8 cellular contexts compared by ENCODE assay signal in genomic region chr18:9771261-9771976, GRCh38.
A peak's percentile ranks its signal among the peaks of the same experiment; 100 is the strongest.
DNase-seq lines count a peak whose midpoint lies in the region; ATAC-seq, FAIRE-seq and TF ChIP-seq lines count a peak whose summit lies in the region.

No MANE protein-coding gene starts in this region.

- DNase-seq in COLO668 (lab: John Stamatoyannopoulos, UW; ENCODE audit: unreplicated experiment) = peak; percentile 72
- peak; percentile 1 for DNase-seq in NCI-H510A (lab: John Stamatoyannopoulos, UW)
- peak; percentile 57 for DNase-seq in activated CD4-positive, alpha-beta memory T cell treated with anti-CD3 and anti-CD28 coated beads, Interleukin-2, amount 10 ng/mL, durations not matched to agents 7 days and 5 days
- DNase-seq in endothelial cell of umbilical vein (ENCODE audit: low read depth, low spot score) = peak; percentile 81
- peak; percentile 63 to 88 for DNase-seq in mesothelial cell of epicardium (ENCODE audit: low spot score in 2 of 2, unreplicated experiment in 2 of 2)
- peak; percentile 4 to 20 for DNase-seq in stimulated activated CD8-positive, alpha-beta memory T cell treated with anti-CD3 and anti-CD28 coated beads, Interleukin-15, amount 100 ng/mL, for 4 hours (ENCODE audit: low read depth in 2 of 2)

- peak overlapping the region; percentile 14 for H3K27ac ChIP-seq in endothelial cell of umbilical vein (ENCODE audit: insufficient read depth, low read depth, low read length)

- H2AFZ ChIP-seq in endothelial cell of umbilical vein (ENCODE audit: low read depth, low read length) = peak overlapping the region; percentile 62

- no peak overlapping the region for H3K27ac Mint-ChIP-seq in activated CD4-positive, alpha-beta memory T cell treated with anti-CD3 and anti-CD28 coated beads, Interleukin-2, amount 10 ng/mL, durations not matched to agents 7 days and 5 days
- H3K27ac Mint-ChIP-seq in mesothelial cell of epicardium = no peak overlapping the region

- peaks cover 4% of the 10 kb centered on the region for H3K4me1 ChIP-seq in endothelial cell of umbilical vein (ENCODE audit: control insufficient read depth, extremely low read depth, insufficient read depth, low read length)

- peaks cover 12% of the 10 kb centered on the region for H3K79me2 ChIP-seq in endothelial cell of umbilical vein (ENCODE audit: control insufficient read depth, insufficient read depth, low read length)

- POLR2A ChIA-PET in activated CD4-positive, alpha-beta memory T cell treated with anti-CD3 and anti-CD28 coated beads, Interleukin-2, amount 10 ng/mL, durations not matched to agents 7 days and 5 days (lab: Charles Lee) = no interaction called here
- POLR2A ChIA-PET in endothelial cell of umbilical vein (lab: Charles Lee) = no interaction called here

- TF ChIP-seq POLR2A in endothelial cell of umbilical vein (IDR thresholded peaks at IDR 0.05; ENCODE audit: low read depth, low read length) = no peak

- dilution Hi-C loops in endothelial cell of umbilical vein (cut with MboI; ENCODE audit: extremely low pct_ligation_motif_present, low sequenced_read_pairs) = no loop called here

- H3K9me3 Mint-ChIP-seq in activated CD4-positive, alpha-beta memory T cell treated with anti-CD3 and anti-CD28 coated beads, Interleukin-2, amount 10 ng/mL, durations not matched to agents 7 days and 5 days = no peaks in the 10 kb centered on the region
- peaks cover 7% of the 10 kb centered on the region for H3K9me3 Mint-ChIP-seq in mesothelial cell of epicardium

- no peak overlapping the region for H3K4me3 Mint-ChIP-seq in activated CD4-positive, alpha-beta memory T cell treated with anti-CD3 and anti-CD28 coated beads, Interleukin-2, amount 10 ng/mL, durations not matched to agents 7 days and 5 days
- no peak overlapping the region for H3K4me3 Mint-ChIP-seq in mesothelial cell of epicardium

- H3K4me2 ChIP-seq in endothelial cell of umbilical vein (ENCODE audit: insufficient read depth, low read length) = no peak overlapping the region

- CTCF ChIA-PET in activated CD4-positive, alpha-beta memory T cell treated with anti-CD3 and anti-CD28 coated beads, Interleukin-2, amount 10 ng/mL, durations not matched to agents 7 days and 5 days (lab: Charles Lee) = interaction anchor here (0.8 kb wide), 1 partner anchor 11 kb away, joined by 3 read pairs; no protein-coding TSS in a partner anchor
- CTCF ChIA-PET in endothelial cell of umbilical vein (lab: Charles Lee) = interaction anchor here (0.6 to 1.6 kb wide), 6 partner anchors 16 to 199 kb away, joined by 3 to 7 read pairs (median 4); partner anchors contain the start of gene RAB31

- no peak overlapping the region for H3K9ac ChIP-seq in endothelial cell of umbilical vein (replicated peaks; ENCODE audit: extremely low read depth, insufficient read depth, low read length)

- intact Hi-C loops in endothelial cell of umbilical vein (cut with micrococcal nuclease) = loop anchor here (1.0 to 5.0 kb wide), 6 partner anchors 62 to 196 kb away; partner anchors contain the start of gene VAPA

- no peaks in the 10 kb centered on the region for H3K36me3 ChIP-seq in endothelial cell of umbilical vein (ENCODE audit: control insufficient read depth in 2 of 2, extremely low read depth in 1 of 2, insufficient read depth in 2 of 2, low read length in 2 of 2)

- peaks cover 2% of the 10 kb centered on the region for H3K4me1 Mint-ChIP-seq in activated CD4-positive, alpha-beta memory T cell treated with anti-CD3 and anti-CD28 coated beads, Interleukin-2, amount 10 ng/mL, durations not matched to agents 7 days and 5 days
- H3K4me1 Mint-ChIP-seq in mesothelial cell of epicardium = peaks cover 13% of the 10 kb centered on the region

- BruUV-seq in endothelial cell of umbilical vein (replicated peaks; lab: Mats Ljungman, UMichigan) = no TSS peak

- no peaks in the 10 kb centered on the region for H4K20me1 ChIP-seq in endothelial cell of umbilical vein (replicated peaks; ENCODE audit: control insufficient read depth, extremely low read depth, insufficient read depth, low read length)

- no peaks in the 10 kb centered on the region for H3K36me3 Mint-ChIP-seq in activated CD4-positive, alpha-beta memory T cell treated with anti-CD3 and anti-CD28 coated beads, Interleukin-2, amount 10 ng/mL, durations not matched to agents 7 days and 5 days (ENCODE audit: low read depth)
- peaks cover 2% of the 10 kb centered on the region for H3K36me3 Mint-ChIP-seq in mesothelial cell of epicardium

- no peaks in the 10 kb centered on the region for H3K9me3 ChIP-seq in endothelial cell of umbilical vein (replicated peaks; ENCODE audit: control insufficient read depth, insufficient read depth, low read length)

- TF ChIP-seq CTCF in endothelial cell of umbilical vein (IDR thresholded peaks at IDR 0.05; ENCODE audit: extremely low read depth in 1 of 2, insufficient read depth in 1 of 2, low read depth in 1 of 2, low read length in 2 of 2) = peak; percentile 97 to 99
- TF ChIP-seq CTCF in mesothelial cell of epicardium (IDR thresholded peaks at IDR 0.05; ENCODE audit: unreplicated experiment) = peak; percentile 98

- peak; percentile 92 for FAIRE-seq in endothelial cell of umbilical vein (lab: Jason Lieb, UNC)

- ATAC-seq in GM21515 (IDR thresholded peaks at IDR 0.05; ENCODE audit: unreplicated experiment) (peak; percentile 73), HG03108 (IDR thresholded peaks at IDR 0.05; ENCODE audit: unreplicated experiment) (no peak)

- peaks cover 34% of the 10 kb centered on the region for H3K27me3 Mint-ChIP-seq in activated CD4-positive, alpha-beta memory T cell treated with anti-CD3 and anti-CD28 coated beads, Interleukin-2, amount 10 ng/mL, durations not matched to agents 7 days and 5 days
- H3K27me3 Mint-ChIP-seq in mesothelial cell of epicardium (ENCODE audit: low read depth) = no peaks in the 10 kb centered on the region

- no peak overlapping the region for H3K4me3 ChIP-seq in endothelial cell of umbilical vein (replicated peaks in 1 of 3; ENCODE audit: insufficient read depth in 1 of 3, low read depth in 1 of 3, low read length in 3 of 3)

- H3K27me3 ChIP-seq in endothelial cell of umbilical vein (ENCODE audit: control insufficient read depth in 2 of 2, insufficient read depth in 2 of 2, low read length in 2 of 2) = no peaks in the 10 kb centered on the region

- no peaks in the 10 kb centered on the region for H3K9me1 ChIP-seq in endothelial cell of umbilical vein (replicated peaks; ENCODE audit: control insufficient read depth, extremely low read depth, insufficient read depth, low read length)

TF ChIP-seq in endothelial cell of umbilical vein, 7 proteins besides CTCF, POLR2A, EP300 and RAD21:
- TF ChIP-seq GATA2 (IDR thresholded peaks at IDR 0.05; ENCODE audit: insufficient read depth, insufficient read length, low read depth, low read length) (no peak), POLR2AphosphoS5 (IDR thresholded peaks at IDR 0.05; ENCODE audit: insufficient read depth, low read depth, low read length) (no peak), MYC (IDR thresholded peaks at IDR 0.05; ENCODE audit: low read depth, low read length) (no peak), JUN (IDR thresholded peaks at IDR 0.05; ENCODE audit: borderline replicate concordance, insufficient read depth, insufficient read length, low read depth) (no peak), EZH2 (IDR thresholded peaks at IDR 0.05; ENCODE audit: borderline replicate concordance, low read depth, low read length, severe bottlenecking) (no peak), FOS (IDR thresholded peaks at IDR 0.05; ENCODE audit: borderline replicate concordance, insufficient read depth, low read length) (no peak)
- TF ChIP-seq, protein P1, sequence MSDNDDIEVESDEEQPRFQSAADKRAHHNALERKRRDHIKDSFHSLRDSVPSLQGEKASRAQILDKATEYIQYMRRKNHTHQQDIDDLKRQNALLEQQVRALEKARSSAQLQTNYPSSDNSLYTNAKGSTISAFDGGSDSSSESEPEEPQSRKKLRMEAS (IDR thresholded peaks at IDR 0.05; ENCODE audit: insufficient read depth, insufficient read length) = no peak

Comparison
In these comparisons a context has a peak if more than half of its experiments do, and no peak if none do; other contexts are left out.
1. DNase-seq: peak in every context shown above with its lines; median percentile 81 in endothelial cell of umbilical vein; 76 in mesothelial cell of epicardium; 72 in COLO668; 57 in activated CD4-positive, alpha-beta memory T cell treated with anti-CD3 and anti-CD28 coated beads, Interleukin-2, amount 10 ng/mL, durations not matched to agents 7 days and 5 days; 12 in stimulated activated CD8-positive, alpha-beta memory T cell treated with anti-CD3 and anti-CD28 coated beads, Interleukin-15, amount 100 ng/mL, for 4 hours; 1 in NCI-H510A.